In genomic region chr15:63232943-63233342, GRCh38 we compare ENCODE assay signal across 17 cellular contexts. TPM values are rescaled to one million over a fixed set of nuclear protein-coding genes. Genes with fewer than 3 reads are reported as not detected.
DNase-seq lines count a peak whose midpoint lies in the region; ATAC-seq and TF ChIP-seq lines count a peak whose summit lies in the region.
"Had no signal": no experiment of that assay in that cellular context is flagged by ENCODE, and none has a peak within 500 bp of the region (broad histone marks: within the 10 kb centered on the region; RNA-seq: fewer than 3 reads in every experiment).

No MANE protein-coding gene starts in this region.

- H3K36me3 Mint-ChIP-seq in central memory CD8-positive, alpha-beta T cell (ENCODE audit: insufficient read depth) = peaks cover 17% of the 10 kb centered on the region
- peaks cover 12% of the 10 kb centered on the region for H3K36me3 Mint-ChIP-seq in natural killer cell treated with Interleukin-12 subunit alpha and Interleukin-12 subunit beta and Interleukin-15 and Interleukin-18, amount 100 ng/mL, for 72 hours

- peaks cover 11% of the 10 kb centered on the region for H3K9me3 ChIP-seq in BLaER1
- H3K9me3 ChIP-seq in ascending aorta = no peaks in the 10 kb centered on the region
- H3K9me3 ChIP-seq in MG63 = no peaks in the 10 kb centered on the region; the same call in 1 of the 2 replicates
- H3K9me3 ChIP-seq: gastrocnemius medialis had no signal

- peaks cover 41% of the 10 kb centered on the region for H3K4me1 ChIP-seq in BLaER1
- peaks cover 7 to 29% of the 10 kb centered on the region in 2 donors for H3K4me1 ChIP-seq in ascending aorta

- H3K27me3 ChIP-seq in BLaER1 (no peaks in the 10 kb centered on the region), ascending aorta (no peaks in the 10 kb centered on the region), MG63 (no peaks in the 10 kb centered on the region)
- H3K27me3 ChIP-seq: dorsolateral prefrontal cortex, gastrocnemius medialis had no signal

- TF ChIP-seq CTCF in ascending aorta (IDR thresholded peaks at IDR 0.05) = no peak

- intact Hi-C loops in ascending aorta (cut with DNase I) = no loop called here

- H3K9me3 Mint-ChIP-seq in central memory CD8-positive, alpha-beta T cell = no peaks in the 10 kb centered on the region
- H3K9me3 Mint-ChIP-seq in natural killer cell treated with Interleukin-12 subunit alpha and Interleukin-12 subunit beta and Interleukin-15 and Interleukin-18, amount 100 ng/mL, for 72 hours = no peaks in the 10 kb centered on the region
- H3K9me3 Mint-ChIP-seq: GM23338 had no signal

- no peak overlapping the region for H3K9ac ChIP-seq in BLaER1

- DNase-seq in M059J (ENCODE audit: low read depth) (peak; percentile 32), ascending aorta (ENCODE audit: low spot score in 2 of 2) (no peak), NCI-H69 (lab: John Stamatoyannopoulos, UW) (no peak), MG63 (no peak)
- no peak for DNase-seq in central memory CD8-positive, alpha-beta T cell (ENCODE audit: low spot score in 2 of 2)
- no peak for DNase-seq in natural killer cell treated with Interleukin-12 subunit alpha and Interleukin-12 subunit beta and Interleukin-15 and Interleukin-18, amount 100 ng/mL, for 72 hours (ENCODE audit: low spot score)
- DNase-seq: activated CD8-positive, alpha-beta memory T cell treated with anti-CD3 and anti-CD28 coated beads, Interleukin-2, amount 50 U/mL, for 4 hours; amygdala; dorsolateral prefrontal cortex; gastrocnemius medialis; NCI-H146; NCI-H526 treated with DMSO at 0.1 percent for 48 hours; Right ventricle myocardium superior had no signal

- H4K20me1 ChIP-seq in BLaER1 = peaks cover under 1% of the 10 kb centered on the region; the same call in 1 of the 2 replicates

- no peak for ATAC-seq in central memory CD8-positive, alpha-beta T cell (replicated peaks; ENCODE audit: extremely low read depth, poor library complexity, severe bottlenecking)
- ATAC-seq in natural killer cell treated with Interleukin-12 subunit alpha and Interleukin-12 subunit beta and Interleukin-15 and Interleukin-18, amount 100 ng/mL, for 72 hours = no peak
- ATAC-seq in HG03378 (IDR thresholded peaks at IDR 0.05; ENCODE audit: unreplicated experiment) = no peak
- ATAC-seq: GM23338 had no signal

- H3K36me3 ChIP-seq in BLaER1 (peaks cover 26% of the 10 kb centered on the region; the same call in 1 of the 2 replicates), ascending aorta (peaks cover 0 to 2% of the 10 kb centered on the region in 2 donors), MG63 (no peaks in the 10 kb centered on the region)
- H3K36me3 ChIP-seq: gastrocnemius medialis had no signal

- no peaks in the 10 kb centered on the region for H3K27me3 Mint-ChIP-seq in central memory CD8-positive, alpha-beta T cell
- H3K27me3 Mint-ChIP-seq in natural killer cell treated with Interleukin-12 subunit alpha and Interleukin-12 subunit beta and Interleukin-15 and Interleukin-18, amount 100 ng/mL, for 72 hours = no peaks in the 10 kb centered on the region
- H3K27me3 Mint-ChIP-seq: progenitor cell of endocrine pancreas had no signal

- peaks cover 37% of the 10 kb centered on the region for H3K4me1 Mint-ChIP-seq in central memory CD8-positive, alpha-beta T cell
- peaks cover 52 to 81% of the 10 kb centered on the region in 2 donors for H3K4me1 Mint-ChIP-seq in natural killer cell treated with Interleukin-12 subunit alpha and Interleukin-12 subunit beta and Interleukin-15 and Interleukin-18, amount 100 ng/mL, for 72 hours (ENCODE audit: low read depth in 2 of 2)

- H3K27ac Mint-ChIP-seq in central memory CD8-positive, alpha-beta T cell (ENCODE audit: low read depth) = peak overlapping the region; percentile 84
- H3K27ac Mint-ChIP-seq in natural killer cell treated with Interleukin-12 subunit alpha and Interleukin-12 subunit beta and Interleukin-15 and Interleukin-18, amount 100 ng/mL, for 72 hours = peak overlapping the region; percentile 85 to 92
- H3K27ac Mint-ChIP-seq: GM23338, progenitor cell of endocrine pancreas had no signal

- H3K4me3 Mint-ChIP-seq in central memory CD8-positive, alpha-beta T cell = no peak overlapping the region
- peak overlapping the region; percentile 75 for H3K4me3 Mint-ChIP-seq in natural killer cell treated with Interleukin-12 subunit alpha and Interleukin-12 subunit beta and Interleukin-15 and Interleukin-18, amount 100 ng/mL, for 72 hours
- H3K4me3 Mint-ChIP-seq: GM23338 had no signal

- peak overlapping the region; percentile 70 for H3K4me2 ChIP-seq in BLaER1
- H3K4me2 ChIP-seq: GM23338 had no signal

- H3K27ac ChIP-seq in BLaER1 (peak overlapping the region; percentile 32; the same call in 1 of the 2 replicates), ascending aorta (peak overlapping the region in 1 of 2 donors; percentile 34)

- H3K4me3 ChIP-seq in BLaER1 (no peak overlapping the region), ascending aorta (no peak overlapping the region), MG63 (no peak overlapping the region)
- H3K4me3 ChIP-seq: gastrocnemius medialis, GM23338 had no signal

RNA-seq across cellular contexts. Expression of gene RAB8B, which starts 43.5 kb away (rescaled TPM):
- 37.8 and 48.5 TPM in 2 replicates for total RNA-seq in M059J (2014; rRNA removed; shearing (Covaris generic))
- 100 to 1,000 TPM in 1 of 2 donors, 10 to 100 TPM in 1; 49.1 to 113 TPM for total RNA-seq in natural killer cell treated with Interleukin-12 subunit alpha and Interleukin-12 subunit beta and Interleukin-15 and Interleukin-18, amount 100 ng/mL, for 72 hours
- 25.1 TPM for total RNA-seq in ascending aorta
- total RNA-seq in MG63 (2014; rRNA removed; shearing (Covaris generic); ENCODE audit: low replicate concordance) = 14.4 and 16.0 TPM in 2 replicates

RNA-seq across cellular contexts. Expression of gene APH1B, which starts 44.5 kb away (rescaled TPM):
- 7.7 and 8.8 TPM in 2 replicates for total RNA-seq in M059J (2014; rRNA removed; shearing (Covaris generic))
- total RNA-seq in natural killer cell treated with Interleukin-12 subunit alpha and Interleukin-12 subunit beta and Interleukin-15 and Interleukin-18, amount 100 ng/mL, for 72 hours = 10 to 100 TPM in 1 of 2 donors, 1 to 10 TPM in 1; 8.7 to 14.7 TPM
- 17.0 TPM for total RNA-seq in ascending aorta
- 0.84 and 5.2 TPM in 2 replicates for total RNA-seq in MG63 (2014; rRNA removed; shearing (Covaris generic); ENCODE audit: low replicate concordance)
